ENCODE assay signal across 22 cellular contexts in the genomic region with DNA sequence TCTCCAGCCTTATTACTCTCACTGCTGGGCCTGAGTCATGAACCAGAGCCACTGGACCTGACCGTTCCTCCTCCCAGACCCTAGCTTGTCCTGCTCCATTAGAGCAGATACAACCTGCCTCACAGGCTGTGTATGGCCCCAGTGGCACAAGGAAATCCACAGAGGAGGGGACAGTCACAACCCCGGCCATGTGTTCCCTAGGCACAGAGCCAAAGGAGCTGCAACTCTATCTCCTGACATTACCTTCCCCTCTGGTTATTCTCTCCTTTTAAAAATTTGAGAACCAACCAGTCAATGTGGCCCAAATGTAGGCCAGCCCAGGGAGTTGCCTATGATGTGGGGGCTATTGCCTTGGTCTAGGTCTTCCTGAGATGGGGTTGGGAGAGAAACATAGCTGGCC.
A peak's percentile ranks its signal among the peaks of the same experiment; 100 is the strongest.
DNase-seq lines count a peak whose midpoint lies in the region; ATAC-seq and TF ChIP-seq lines count a peak whose summit lies in the region.
"Had no signal": no experiment of that assay in that cellular context is flagged by ENCODE, and none has a peak within 500 bp of the region (broad histone marks: within the 10 kb centered on the region; RNA-seq: fewer than 3 reads in every experiment).

No MANE protein-coding gene starts in this region.

- H3K4me2 ChIP-seq in SK-N-SH = no peak overlapping the region
- H3K4me2 ChIP-seq: GM23338 had no signal

- CTCF ChIA-PET in SK-N-SH (lab: Yijun Ruan, JAX) = interaction anchor here (0.7 to 3.5 kb wide), 8 partner anchors 9 to 594 kb away, joined by 3 to 25 read pairs (median 4); no protein-coding TSS in a partner anchor

- H3K4me3 Mint-ChIP-seq in stimulated activated naive B cell treated with anti-CD40 and anti-IgM and Interleukin-4, amounts not matched to agents 10 μg/mL and 1 μg/mL and 100 μg/mL, for 72 hours = no peak overlapping the region
- no peak overlapping the region for H3K4me3 Mint-ChIP-seq in immature natural killer cell
- H3K4me3 Mint-ChIP-seq: CD4-positive, CD25-positive, alpha-beta regulatory T cell; GM23338; IgD-negative memory B cell had no signal

- H3K9ac ChIP-seq in SK-N-SH = no peak overlapping the region

- peak in 1 of 2 experiments; percentile 42; a peak in 1 of 4 replicates for TF ChIP-seq EP300 in SK-N-SH (IDR thresholded peaks at IDR 0.05; ENCODE audit: borderline replicate concordance in 1 of 2, low read depth in 1 of 2, low read length in 1 of 2)

- no peaks in the 10 kb centered on the region for H3K36me3 ChIP-seq in SK-N-SH (replicated peaks in 1 of 2; ENCODE audit: control insufficient read depth in 1 of 2, insufficient read depth in 2 of 2, low read length in 1 of 2)

- no peaks in the 10 kb centered on the region for H3K4me1 Mint-ChIP-seq in stimulated activated naive B cell treated with anti-CD40 and anti-IgM and Interleukin-4, amounts not matched to agents 10 μg/mL and 1 μg/mL and 100 μg/mL, for 72 hours
- H3K4me1 Mint-ChIP-seq in immature natural killer cell = no peaks in the 10 kb centered on the region
- H3K4me1 Mint-ChIP-seq: CD4-positive, CD25-positive, alpha-beta regulatory T cell; GM23338; IgD-negative memory B cell had no signal

- no peaks in the 10 kb centered on the region for H3K9me3 ChIP-seq in SK-N-SH
- H3K9me3 ChIP-seq: Caco-2 had no signal

- H3K9me3 Mint-ChIP-seq in stimulated activated naive B cell treated with anti-CD40 and anti-IgM and Interleukin-4, amounts not matched to agents 10 μg/mL and 1 μg/mL and 100 μg/mL, for 72 hours = no peaks in the 10 kb centered on the region
- H3K9me3 Mint-ChIP-seq in immature natural killer cell = no peaks in the 10 kb centered on the region
- H3K9me3 Mint-ChIP-seq: GM23338, IgD-negative memory B cell had no signal

- 25% methylated on average over 2 of the region's 2 CpGs for WGBS in SK-N-SH (ENCODE audit: low lambda C conversion rate)

- no peaks in the 10 kb centered on the region for H3K36me3 Mint-ChIP-seq in stimulated activated naive B cell treated with anti-CD40 and anti-IgM and Interleukin-4, amounts not matched to agents 10 μg/mL and 1 μg/mL and 100 μg/mL, for 72 hours
- no peaks in the 10 kb centered on the region for H3K36me3 Mint-ChIP-seq in immature natural killer cell
- H3K36me3 Mint-ChIP-seq: CD4-positive, CD25-positive, alpha-beta regulatory T cell; IgD-negative memory B cell had no signal

- ATAC-seq in left lobe of liver = no peak
- no peak for ATAC-seq in stimulated activated naive B cell treated with anti-CD40 and anti-IgM and Interleukin-4, amounts not matched to agents 10 μg/mL and 1 μg/mL and 100 μg/mL, for 72 hours (replicated peaks)
- no peak for ATAC-seq in HG03108 (IDR thresholded peaks at IDR 0.05; ENCODE audit: unreplicated experiment)
- ATAC-seq: GM23338, HCT116 had no signal

- H3K4me1 ChIP-seq in SK-N-SH (ENCODE audit: control insufficient read depth in 1 of 2, insufficient read depth in 2 of 2, low read depth in 1 of 2, low read length in 1 of 2) = peaks cover 0 to 72% of the 10 kb centered on the region in 2 experiments; a peak in 2 of 4 replicates
- H3K4me1 ChIP-seq: Caco-2 had no signal

- DNase-seq in DMS 273 (lab: John Stamatoyannopoulos, UW; ENCODE audit: unreplicated experiment) (peak; percentile 30), DMS 273 treated with DMSO at 0.1 percent for 48 hours (lab: John Stamatoyannopoulos, UW) (no peak), SK-N-SH (peak; percentile 48), left lobe of liver (ENCODE audit: low spot score) (peak; percentile 8), inferior parietal cortex (ENCODE audit: extremely low spot score) (no peak), immature natural killer cell (no peak)
- DNase-seq in stimulated activated naive B cell treated with anti-CD40 and anti-IgM and Interleukin-4, amounts not matched to agents 10 μg/mL and 1 μg/mL and 100 μg/mL, for 72 hours = no peak
- DNase-seq: Caco-2; CD4-positive, CD25-positive, alpha-beta regulatory T cell; DMS53; EL; Karpas-422; NCI-H1048; NCI-H1436; NCI-H2029 treated with DMSO at 0.1 percent for 48 hours; NCI-H446 treated with DMSO at 0.1 percent for 48 hours; Right ventricle myocardium superior had no signal

- peaks cover 0 to 11% of the 10 kb centered on the region in 2 donors for H3K27me3 Mint-ChIP-seq in stimulated activated naive B cell treated with anti-CD40 and anti-IgM and Interleukin-4, amounts not matched to agents 10 μg/mL and 1 μg/mL and 100 μg/mL, for 72 hours
- peaks cover 2 to 13% (median 8%) of the 10 kb centered on the region in 3 donors for H3K27me3 Mint-ChIP-seq in immature natural killer cell (ENCODE audit: low read depth in 3 of 3)
- H3K27me3 Mint-ChIP-seq: CD4-positive, CD25-positive, alpha-beta regulatory T cell had no signal

- no peak overlapping the region for H2AFZ ChIP-seq in SK-N-SH (ENCODE audit: low read depth)
- H2AFZ ChIP-seq: GM23338 had no signal

- H3F3A ChIP-seq in SK-N-SH (replicated peaks; ENCODE audit: insufficient read depth) = peaks cover 4% of the 10 kb centered on the region

- H3K27ac Mint-ChIP-seq in stimulated activated naive B cell treated with anti-CD40 and anti-IgM and Interleukin-4, amounts not matched to agents 10 μg/mL and 1 μg/mL and 100 μg/mL, for 72 hours = peak overlapping the region; percentile 25
- H3K27ac Mint-ChIP-seq in immature natural killer cell = no peak overlapping the region
- H3K27ac Mint-ChIP-seq: CD4-positive, CD25-positive, alpha-beta regulatory T cell; GM23338; IgD-negative memory B cell had no signal

- H3K9me2 ChIP-seq in SK-N-SH = no peaks in the 10 kb centered on the region

- H3K79me2 ChIP-seq in SK-N-SH (ENCODE audit: insufficient read depth) = no peaks in the 10 kb centered on the region

- H4K20me1 ChIP-seq in SK-N-SH (ENCODE audit: insufficient read depth) = no peaks in the 10 kb centered on the region

- POLR2A ChIA-PET in SK-N-SH (lab: Yijun Ruan, JAX) = no interaction called here

- no peaks in the 10 kb centered on the region for H3K27me3 ChIP-seq in SK-N-SH (ENCODE audit: insufficient read depth)

- H3K27ac ChIP-seq in SK-N-SH (ENCODE audit: low read depth in 2 of 2, low read length in 1 of 2) = peak overlapping the region in 1 of 2 experiments; percentile 93; a peak in 2 of 4 replicates
- H3K27ac ChIP-seq: 22Rv1 had no signal

- H3K4me3 ChIP-seq in SK-N-SH (ENCODE audit: low read depth in 2 of 2, low read length in 1 of 2) = no peak overlapping the region
- H3K4me3 ChIP-seq: GM23338 had no signal

- TF ChIP-seq RAD21 in SK-N-SH (IDR thresholded peaks at IDR 0.05; ENCODE audit: low read length) = no peak

- TF ChIP-seq CTCF in SK-N-SH (IDR thresholded peaks at IDR 0.05) = no peak

TF ChIP-seq in SK-N-SH, 30 proteins besides CTCF, POLR2A, EP300 and RAD21:
- TF ChIP-seq POLR2AphosphoS5 (IDR thresholded peaks at IDR 0.05; ENCODE audit: low read depth, low read length) = no peak
- TF ChIP-seq GATA2 (CRISPR knock-in tag; IDR thresholded peaks at IDR 0.05) = peak; percentile 23
- TF ChIP-seq MXI1 (IDR thresholded peaks at IDR 0.05; ENCODE audit: low read depth, low read length) = peak; percentile 84

Comparison
In these comparisons a context has a peak if more than half of its experiments do, and no peak if none do; other contexts are left out.
1. DNase-seq: peak in DMS 273 (single experiment), SK-N-SH (single experiment) and left lobe of liver (single experiment); none in DMS 273 treated with DMSO at 0.1 percent for 48 hours (single experiment), stimulated activated naive B cell treated with anti-CD40 and anti-IgM and Interleukin-4, amounts not matched to agents 10 μg/mL and 1 μg/mL and 100 μg/mL, for 72 hours (single experiment), inferior parietal cortex (single experiment) and immature natural killer cell (0 of 3).